Comparison of ENCODE assay signal across 1 cellular context in the genomic region with DNA sequence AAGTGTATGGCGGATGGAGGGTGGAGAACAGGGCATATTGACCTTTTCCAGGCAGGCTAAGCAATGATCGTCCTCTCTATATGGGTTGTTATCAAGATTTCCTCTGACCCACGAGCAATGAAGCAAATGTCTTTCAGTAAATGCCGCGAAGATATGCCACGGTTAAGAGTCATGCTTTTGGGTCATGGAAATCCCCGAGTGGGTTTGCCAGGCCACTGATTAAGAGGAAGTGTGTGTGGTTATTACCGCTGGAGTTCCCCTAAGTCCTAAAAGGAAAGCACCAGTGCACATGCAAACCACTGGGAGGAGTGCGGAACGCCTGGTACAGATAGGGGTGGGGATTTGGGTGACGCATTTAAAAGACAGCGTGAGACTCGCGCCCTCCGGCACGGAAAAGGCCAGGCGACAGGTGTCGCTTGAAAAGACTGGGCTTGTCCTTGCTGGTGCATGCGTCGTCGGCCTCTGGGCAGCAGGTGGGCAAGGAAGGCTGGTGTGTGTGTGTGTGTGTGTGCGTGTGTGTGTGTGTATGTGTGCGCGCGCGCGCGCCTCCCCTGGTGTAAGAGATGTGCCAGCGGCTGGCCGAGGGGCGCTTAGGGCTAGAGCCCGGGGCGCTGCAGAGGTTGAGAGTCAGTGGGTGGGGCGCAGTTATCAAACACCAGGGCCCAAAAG.
TF ChIP-seq lines count a peak whose summit lies in the region.

A gene (plus strand): TSS at position 386 of the 669 bp plus-strand sequence. CDS start 7,026 bp downstream, outside the sequence.

TF ChIP-seq in HEK293, 187 proteins besides CTCF, POLR2A, EP300 and RAD21 (continued from another document and continues in another):
- TF ChIP-seq, protein P1, sequence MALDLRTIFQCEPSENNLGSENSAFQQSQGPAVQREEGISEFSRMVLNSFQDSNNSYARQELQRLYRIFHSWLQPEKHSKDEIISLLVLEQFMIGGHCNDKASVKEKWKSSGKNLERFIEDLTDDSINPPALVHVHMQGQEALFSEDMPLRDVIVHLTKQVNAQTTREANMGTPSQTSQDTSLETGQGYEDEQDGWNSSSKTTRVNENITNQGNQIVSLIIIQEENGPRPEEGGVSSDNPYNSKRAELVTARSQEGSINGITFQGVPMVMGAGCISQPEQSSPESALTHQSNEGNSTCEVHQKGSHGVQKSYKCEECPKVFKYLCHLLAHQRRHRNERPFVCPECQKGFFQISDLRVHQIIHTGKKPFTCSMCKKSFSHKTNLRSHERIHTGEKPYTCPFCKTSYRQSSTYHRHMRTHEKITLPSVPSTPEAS (tag by site-specific recombination; IDR thresholded peaks at IDR 0.05): peak; percentile 96
- no peak for TF ChIP-seq PRDM1 (tag by site-specific recombination; IDR thresholded peaks at IDR 0.05)
- no peak for TF ChIP-seq ZNF140 (tag by site-specific recombination; IDR thresholded peaks at IDR 0.05)
- TF ChIP-seq, protein P2, sequence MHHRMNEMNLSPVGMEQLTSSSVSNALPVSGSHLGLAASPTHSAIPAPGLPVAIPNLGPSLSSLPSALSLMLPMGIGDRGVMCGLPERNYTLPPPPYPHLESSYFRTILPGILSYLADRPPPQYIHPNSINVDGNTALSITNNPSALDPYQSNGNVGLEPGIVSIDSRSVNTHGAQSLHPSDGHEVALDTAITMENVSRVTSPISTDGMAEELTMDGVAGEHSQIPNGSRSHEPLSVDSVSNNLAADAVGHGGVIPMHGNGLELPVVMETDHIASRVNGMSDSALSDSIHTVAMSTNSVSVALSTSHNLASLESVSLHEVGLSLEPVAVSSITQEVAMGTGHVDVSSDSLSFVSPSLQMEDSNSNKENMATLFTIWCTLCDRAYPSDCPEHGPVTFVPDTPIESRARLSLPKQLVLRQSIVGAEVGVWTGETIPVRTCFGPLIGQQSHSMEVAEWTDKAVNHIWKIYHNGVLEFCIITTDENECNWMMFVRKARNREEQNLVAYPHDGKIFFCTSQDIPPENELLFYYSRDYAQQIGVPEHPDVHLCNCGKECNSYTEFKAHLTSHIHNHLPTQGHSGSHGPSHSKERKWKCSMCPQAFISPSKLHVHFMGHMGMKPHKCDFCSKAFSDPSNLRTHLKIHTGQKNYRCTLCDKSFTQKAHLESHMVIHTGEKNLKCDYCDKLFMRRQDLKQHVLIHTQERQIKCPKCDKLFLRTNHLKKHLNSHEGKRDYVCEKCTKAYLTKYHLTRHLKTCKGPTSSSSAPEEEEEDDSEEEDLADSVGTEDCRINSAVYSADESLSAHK (tag by site-specific recombination; IDR thresholded peaks at IDR 0.05): no peak
- TF ChIP-seq ZNF266 (tag by site-specific recombination; IDR thresholded peaks at IDR 0.05; ENCODE audit: low read depth): no peak
- no peak for TF ChIP-seq ZNF473 (tag by site-specific recombination; IDR thresholded peaks at IDR 0.05)
- TF ChIP-seq ZNF585B (tag by site-specific recombination; IDR thresholded peaks at IDR 0.05): no peak
- 0 out of 2 replicates have a peak, but pooled peaks have one; percentile 26 for TF ChIP-seq ZNF146 (tag by site-specific recombination; IDR thresholded peaks at IDR 0.05)
- TF ChIP-seq ZNF426 (tag by site-specific recombination; IDR thresholded peaks at IDR 0.05): no peak
- no peak for TF ChIP-seq ZNF544 (tag by site-specific recombination; IDR thresholded peaks at IDR 0.05)
- peak; percentile 75 for TF ChIP-seq ZFP37 (tag by site-specific recombination; IDR thresholded peaks at IDR 0.05)
- TF ChIP-seq ZNF624 (tag by site-specific recombination; IDR thresholded peaks at IDR 0.05): no peak
- TF ChIP-seq, protein P3, sequence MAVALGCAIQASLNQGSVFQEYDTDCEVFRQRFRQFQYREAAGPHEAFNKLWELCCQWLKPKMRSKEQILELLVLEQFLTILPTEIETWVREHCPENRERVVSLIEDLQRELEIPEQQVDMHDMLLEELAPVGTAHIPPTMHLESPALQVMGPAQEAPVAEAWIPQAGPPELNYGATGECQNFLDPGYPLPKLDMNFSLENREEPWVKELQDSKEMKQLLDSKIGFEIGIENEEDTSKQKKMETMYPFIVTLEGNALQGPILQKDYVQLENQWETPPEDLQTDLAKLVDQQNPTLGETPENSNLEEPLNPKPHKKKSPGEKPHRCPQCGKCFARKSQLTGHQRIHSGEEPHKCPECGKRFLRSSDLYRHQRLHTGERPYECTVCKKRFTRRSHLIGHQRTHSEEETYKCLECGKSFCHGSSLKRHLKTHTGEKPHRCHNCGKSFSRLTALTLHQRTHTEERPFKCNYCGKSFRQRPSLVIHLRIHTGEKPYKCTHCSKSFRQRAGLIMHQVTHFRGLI (tag by site-specific recombination; IDR thresholded peaks at IDR 0.05): peak; percentile 78; the same call in 1 of the 2 replicates
- TF ChIP-seq ZNF157 (tag by site-specific recombination; IDR thresholded peaks at IDR 0.05): no peak
- TF ChIP-seq, protein P4, sequence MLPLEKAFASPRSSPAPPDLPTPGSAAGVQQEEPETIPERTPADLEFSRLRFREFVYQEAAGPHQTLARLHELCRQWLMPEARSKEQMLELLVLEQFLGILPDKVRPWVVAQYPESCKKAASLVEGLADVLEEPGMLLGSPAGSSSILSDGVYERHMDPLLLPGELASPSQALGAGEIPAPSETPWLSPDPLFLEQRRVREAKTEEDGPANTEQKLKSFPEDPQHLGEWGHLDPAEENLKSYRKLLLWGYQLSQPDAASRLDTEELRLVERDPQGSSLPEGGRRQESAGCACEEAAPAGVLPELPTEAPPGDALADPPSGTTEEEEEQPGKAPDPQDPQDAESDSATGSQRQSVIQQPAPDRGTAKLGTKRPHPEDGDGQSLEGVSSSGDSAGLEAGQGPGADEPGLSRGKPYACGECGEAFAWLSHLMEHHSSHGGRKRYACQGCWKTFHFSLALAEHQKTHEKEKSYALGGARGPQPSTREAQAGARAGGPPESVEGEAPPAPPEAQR (tag by site-specific recombination; IDR thresholded peaks at IDR 0.05): no peak
- TF ChIP-seq ZXDB (tag by site-specific recombination; IDR thresholded peaks at IDR 0.05): peak; percentile 78; the same call in 1 of the 2 replicates
- no peak for TF ChIP-seq KLF10 (tag by site-specific recombination; IDR thresholded peaks at IDR 0.05)
- TF ChIP-seq ZNF677 (tag by site-specific recombination; IDR thresholded peaks at IDR 0.05): no peak
- TF ChIP-seq KLF1 (tag by site-specific recombination; IDR thresholded peaks at IDR 0.05): peak; percentile 58
- no peak for TF ChIP-seq ZNF211 (tag by site-specific recombination; IDR thresholded peaks at IDR 0.05; ENCODE audit: low read depth)
- TF ChIP-seq EGR2 (tag by site-specific recombination; IDR thresholded peaks at IDR 0.05; ENCODE audit: low read depth): peak; percentile 65; the same call in 1 of the 2 replicates
- peak; percentile 92 for TF ChIP-seq ZIC2 (tag by site-specific recombination; IDR thresholded peaks at IDR 0.05)
- TF ChIP-seq ZNF335 (tag by site-specific recombination; conservative IDR thresholded peaks at IDR 0.05): peak; percentile 87
- TF ChIP-seq, protein P5, sequence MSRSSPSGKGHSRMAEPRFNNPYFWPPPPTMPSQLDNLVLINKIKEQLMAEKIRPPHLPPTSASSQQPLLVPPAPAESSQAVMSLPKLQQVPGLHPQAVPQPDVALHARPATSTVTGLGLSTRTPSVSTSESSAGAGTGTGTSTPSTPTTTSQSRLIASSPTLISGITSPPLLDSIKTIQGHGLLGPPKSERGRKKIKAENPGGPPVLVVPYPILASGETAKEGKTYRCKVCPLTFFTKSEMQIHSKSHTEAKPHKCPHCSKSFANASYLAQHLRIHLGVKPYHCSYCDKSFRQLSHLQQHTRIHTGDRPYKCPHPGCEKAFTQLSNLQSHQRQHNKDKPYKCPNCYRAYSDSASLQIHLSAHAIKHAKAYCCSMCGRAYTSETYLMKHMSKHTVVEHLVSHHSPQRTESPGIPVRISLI (tag by site-specific recombination; IDR thresholded peaks at IDR 0.05): no peak
- TF ChIP-seq HOXC10 (CRISPR knock-in tag; IDR thresholded peaks at IDR 0.05): no peak
- TF ChIP-seq SCRT1 (tag by site-specific recombination; IDR thresholded peaks at IDR 0.05; ENCODE audit: borderline replicate concordance): peak; percentile 100
- no peak for TF ChIP-seq ZNF10 (tag by site-specific recombination; IDR thresholded peaks at IDR 0.05)
- TF ChIP-seq, protein P6, sequence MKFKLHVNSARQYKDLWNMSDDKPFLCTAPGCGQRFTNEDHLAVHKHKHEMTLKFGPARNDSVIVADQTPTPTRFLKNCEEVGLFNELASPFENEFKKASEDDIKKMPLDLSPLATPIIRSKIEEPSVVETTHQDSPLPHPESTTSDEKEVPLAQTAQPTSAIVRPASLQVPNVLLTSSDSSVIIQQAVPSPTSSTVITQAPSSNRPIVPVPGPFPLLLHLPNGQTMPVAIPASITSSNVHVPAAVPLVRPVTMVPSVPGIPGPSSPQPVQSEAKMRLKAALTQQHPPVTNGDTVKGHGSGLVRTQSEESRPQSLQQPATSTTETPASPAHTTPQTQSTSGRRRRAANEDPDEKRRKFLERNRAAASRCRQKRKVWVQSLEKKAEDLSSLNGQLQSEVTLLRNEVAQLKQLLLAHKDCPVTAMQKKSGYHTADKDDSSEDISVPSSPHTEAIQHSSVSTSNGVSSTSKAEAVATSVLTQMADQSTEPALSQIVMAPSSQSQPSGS (tag by site-specific recombination; IDR thresholded peaks at IDR 0.05; ENCODE audit: low read depth): no peak
- no peak for TF ChIP-seq ZNF169 (tag by site-specific recombination; IDR thresholded peaks at IDR 0.05)
- no peak for TF ChIP-seq ZNF23 (tag by site-specific recombination; IDR thresholded peaks at IDR 0.05; ENCODE audit: borderline replicate concordance)
- peak; percentile 84; the same call in 1 of the 2 replicates for TF ChIP-seq ZNF600 (tag by site-specific recombination; IDR thresholded peaks at IDR 0.05)
- no peak for TF ChIP-seq ZNF747 (tag by site-specific recombination; IDR thresholded peaks at IDR 0.05)
- TF ChIP-seq ZFHX2 (tag by site-specific recombination; conservative IDR thresholded peaks at IDR 0.05): peak; percentile 76
- peak; percentile 12; the same call in 1 of the 2 replicates for TF ChIP-seq ZNF660 (tag by site-specific recombination; IDR thresholded peaks at IDR 0.05)
- TF ChIP-seq, protein P7, sequence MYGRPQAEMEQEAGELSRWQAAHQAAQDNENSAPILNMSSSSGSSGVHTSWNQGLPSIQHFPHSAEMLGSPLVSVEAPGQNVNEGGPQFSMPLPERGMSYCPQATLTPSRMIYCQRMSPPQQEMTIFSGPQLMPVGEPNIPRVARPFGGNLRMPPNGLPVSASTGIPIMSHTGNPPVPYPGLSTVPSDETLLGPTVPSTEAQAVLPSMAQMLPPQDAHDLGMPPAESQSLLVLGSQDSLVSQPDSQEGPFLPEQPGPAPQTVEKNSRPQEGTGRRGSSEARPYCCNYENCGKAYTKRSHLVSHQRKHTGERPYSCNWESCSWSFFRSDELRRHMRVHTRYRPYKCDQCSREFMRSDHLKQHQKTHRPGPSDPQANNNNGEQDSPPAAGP (tag by site-specific recombination; IDR thresholded peaks at IDR 0.05): 0 out of 2 replicates have a peak, but pooled peaks have one; percentile 57
- TF ChIP-seq ZNF843 (tag by site-specific recombination; IDR thresholded peaks at IDR 0.05): peak; percentile 67
- no peak for TF ChIP-seq REPIN1 (tag by site-specific recombination; IDR thresholded peaks at IDR 0.05; ENCODE audit: low read depth)
- TF ChIP-seq ZNF366 (tag by site-specific recombination; conservative IDR thresholded peaks at IDR 0.05): peak; percentile 61
- no peak for TF ChIP-seq ZNF654 (tag by site-specific recombination; IDR thresholded peaks at IDR 0.05; ENCODE audit: low read depth)
- no peak for TF ChIP-seq MEIS1 (CRISPR knock-in tag; IDR thresholded peaks at IDR 0.05; ENCODE audit: borderline replicate concordance)
- TF ChIP-seq, protein P8, sequence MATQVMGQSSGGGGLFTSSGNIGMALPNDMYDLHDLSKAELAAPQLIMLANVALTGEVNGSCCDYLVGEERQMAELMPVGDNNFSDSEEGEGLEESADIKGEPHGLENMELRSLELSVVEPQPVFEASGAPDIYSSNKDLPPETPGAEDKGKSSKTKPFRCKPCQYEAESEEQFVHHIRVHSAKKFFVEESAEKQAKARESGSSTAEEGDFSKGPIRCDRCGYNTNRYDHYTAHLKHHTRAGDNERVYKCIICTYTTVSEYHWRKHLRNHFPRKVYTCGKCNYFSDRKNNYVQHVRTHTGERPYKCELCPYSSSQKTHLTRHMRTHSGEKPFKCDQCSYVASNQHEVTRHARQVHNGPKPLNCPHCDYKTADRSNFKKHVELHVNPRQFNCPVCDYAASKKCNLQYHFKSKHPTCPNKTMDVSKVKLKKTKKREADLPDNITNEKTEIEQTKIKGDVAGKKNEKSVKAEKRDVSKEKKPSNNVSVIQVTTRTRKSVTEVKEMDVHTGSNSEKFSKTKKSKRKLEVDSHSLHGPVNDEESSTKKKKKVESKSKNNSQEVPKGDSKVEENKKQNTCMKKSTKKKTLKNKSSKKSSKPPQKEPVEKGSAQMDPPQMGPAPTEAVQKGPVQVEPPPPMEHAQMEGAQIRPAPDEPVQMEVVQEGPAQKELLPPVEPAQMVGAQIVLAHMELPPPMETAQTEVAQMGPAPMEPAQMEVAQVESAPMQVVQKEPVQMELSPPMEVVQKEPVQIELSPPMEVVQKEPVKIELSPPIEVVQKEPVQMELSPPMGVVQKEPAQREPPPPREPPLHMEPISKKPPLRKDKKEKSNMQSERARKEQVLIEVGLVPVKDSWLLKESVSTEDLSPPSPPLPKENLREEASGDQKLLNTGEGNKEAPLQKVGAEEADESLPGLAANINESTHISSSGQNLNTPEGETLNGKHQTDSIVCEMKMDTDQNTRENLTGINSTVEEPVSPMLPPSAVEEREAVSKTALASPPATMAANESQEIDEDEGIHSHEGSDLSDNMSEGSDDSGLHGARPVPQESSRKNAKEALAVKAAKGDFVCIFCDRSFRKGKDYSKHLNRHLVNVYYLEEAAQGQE (tag by site-specific recombination; IDR thresholded peaks at IDR 0.05): peak; percentile 50
- TF ChIP-seq ZNF248 (tag by site-specific recombination; IDR thresholded peaks at IDR 0.05): no peak
- TF ChIP-seq, protein P9, sequence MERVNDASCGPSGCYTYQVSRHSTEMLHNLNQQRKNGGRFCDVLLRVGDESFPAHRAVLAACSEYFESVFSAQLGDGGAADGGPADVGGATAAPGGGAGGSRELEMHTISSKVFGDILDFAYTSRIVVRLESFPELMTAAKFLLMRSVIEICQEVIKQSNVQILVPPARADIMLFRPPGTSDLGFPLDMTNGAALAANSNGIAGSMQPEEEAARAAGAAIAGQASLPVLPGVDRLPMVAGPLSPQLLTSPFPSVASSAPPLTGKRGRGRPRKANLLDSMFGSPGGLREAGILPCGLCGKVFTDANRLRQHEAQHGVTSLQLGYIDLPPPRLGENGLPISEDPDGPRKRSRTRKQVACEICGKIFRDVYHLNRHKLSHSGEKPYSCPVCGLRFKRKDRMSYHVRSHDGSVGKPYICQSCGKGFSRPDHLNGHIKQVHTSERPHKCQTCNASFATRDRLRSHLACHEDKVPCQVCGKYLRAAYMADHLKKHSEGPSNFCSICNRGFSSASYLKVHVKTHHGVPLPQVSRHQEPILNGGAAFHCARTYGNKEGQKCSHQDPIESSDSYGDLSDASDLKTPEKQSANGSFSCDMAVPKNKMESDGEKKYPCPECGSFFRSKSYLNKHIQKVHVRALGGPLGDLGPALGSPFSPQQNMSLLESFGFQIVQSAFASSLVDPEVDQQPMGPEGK (tag by site-specific recombination; IDR thresholded peaks at IDR 0.05): peak; percentile 88; the same call in 1 of the 2 replicates
- TF ChIP-seq FEZF1 (tag by site-specific recombination; IDR thresholded peaks at IDR 0.05): peak; percentile 87
- no peak for TF ChIP-seq ZNF768 (tag by site-specific recombination; IDR thresholded peaks at IDR 0.05)
- TF ChIP-seq ZNF629 (tag by site-specific recombination; IDR thresholded peaks at IDR 0.05): peak; percentile 81
